ENCODE assay signal across 17 cellular contexts in genomic region chr1:100240013-100240412, GRCh38. TPM values are rescaled to one million over a fixed set of nuclear protein-coding genes. Genes with fewer than 3 reads are reported as not detected.
A peak's percentile ranks its signal among the peaks of the same experiment; 100 is the strongest.
DNase-seq lines count a peak whose midpoint lies in the region; ATAC-seq, FAIRE-seq and TF ChIP-seq lines count a peak whose summit lies in the region.
"Had no signal": no experiment of that assay in that cellular context is flagged by ENCODE, and none has a peak within 500 bp of the region (broad histone marks: within the 10 kb centered on the region; RNA-seq: fewer than 3 reads in every experiment).

No MANE protein-coding gene starts in this region.

- DNase-seq in right lobe of liver, result no peak
- no peak for DNase-seq in HepG2 (ENCODE audit: low spot score)
- peak; percentile 7 for DNase-seq in NCI-H774 (lab: John Stamatoyannopoulos, UW)
- DNase-seq in mesenchymal stem cell, result peak; percentile 29
- no peak for DNase-seq in foreskin fibroblast
- DNase-seq: Calu3; CD8-positive, alpha-beta T cell; MG63; NCI-H1048; NCI-H1436; NCI-H1930; PC-9 had no signal

- POLR2A ChIA-PET in HepG2 (lab: Yijun Ruan, JAX), result interaction anchor here (1.1 kb wide), 1 partner anchor 10 kb away, joined by 4 read pairs; the partner anchor contains the start of gene DBT

- no peak overlapping the region for H2BK12ac ChIP-seq in mesenchymal stem cell (ENCODE audit: low read length in 2 of 2)

- no peak overlapping the region for H2AK5ac ChIP-seq in mesenchymal stem cell (ENCODE audit: low read length, severe bottlenecking)

- no peak overlapping the region for H2BK5ac ChIP-seq in mesenchymal stem cell (ENCODE audit: low read depth, low read length, poor library complexity, severe bottlenecking)

- TF ChIP-seq CTCF in right lobe of liver (IDR thresholded peaks at IDR 0.05), result no peak
- no peak for TF ChIP-seq CTCF in HepG2 (CRISPR knock-in tag; IDR thresholded peaks at IDR 0.05)
- no peak for TF ChIP-seq CTCF in foreskin fibroblast (IDR thresholded peaks at IDR 0.05; ENCODE audit: low read depth, low read length)

- in situ Hi-C loops in HepG2 (cut with HindIII; ENCODE audit: extremely low pct_ligation_motif_present, low pct_unique_long_range_greater_than_20kb), result no loop called here

- peak; percentile 46 to 87 (median 83) for ATAC-seq in right lobe of liver
- ATAC-seq in HepG2, result no peak
- no peak for ATAC-seq in HG03039 (IDR thresholded peaks at IDR 0.05; ENCODE audit: unreplicated experiment)
- ATAC-seq in GM19351 (IDR thresholded peaks at IDR 0.05; ENCODE audit: unreplicated experiment), result no peak
- ATAC-seq: CD8-positive, alpha-beta T cell had no signal

- no peak overlapping the region for H3K9ac ChIP-seq in HepG2 (ENCODE audit: insufficient read depth, low read depth, low read length)
- H3K9ac ChIP-seq in mesenchymal stem cell (ENCODE audit: low read length), result no peak overlapping the region
- H3K9ac ChIP-seq: BLaER1 had no signal

- CTCF ChIA-PET in HepG2 (lab: Yijun Ruan, JAX; ENCODE audit: low intra/inter-chr PET ratio, low total read pairs), result no interaction called here

- H3K4me1 ChIP-seq in right lobe of liver (peaks cover 0 to 13% (median 0%) of the 10 kb centered on the region in 4 donors), HepG2 (ENCODE audit: insufficient read depth, low read length) (no peaks in the 10 kb centered on the region), mesenchymal stem cell (ENCODE audit: control insufficient read depth, insufficient read depth, low read depth, low read length) (no peaks in the 10 kb centered on the region)
- H3K4me1 ChIP-seq: BLaER1, HAP-1 had no signal

- H3K79me1 ChIP-seq in mesenchymal stem cell (replicated peaks; ENCODE audit: low read length, poor library complexity, severe bottlenecking), result peaks cover 20% of the 10 kb centered on the region

- H3K4me2 ChIP-seq in HepG2 (ENCODE audit: low read depth, low read length) (no peak overlapping the region), mesenchymal stem cell (ENCODE audit: low read length, poor library complexity, severe bottlenecking) (no peak overlapping the region)
- H3K4me2 ChIP-seq: BLaER1, PC-9 had no signal

- H3K9me3 ChIP-seq in right lobe of liver (no peaks in the 10 kb centered on the region), HepG2 (ENCODE audit: low read length) (no peaks in the 10 kb centered on the region), mesenchymal stem cell (ENCODE audit: control insufficient read depth, low read length) (no peaks in the 10 kb centered on the region)
- H3K9me3 ChIP-seq: BLaER1, HAP-1, MG63 had no signal

- H3K27me3 ChIP-seq in right lobe of liver, result no peaks in the 10 kb centered on the region
- H3K27me3 ChIP-seq in HepG2 (ENCODE audit: control insufficient read depth in 1 of 2, insufficient read depth in 2 of 2, low read length in 2 of 2), result peaks cover 0 to 1% of the 10 kb centered on the region in 2 experiments; a peak in 1 of 5 replicates
- H3K27me3 ChIP-seq in mesenchymal stem cell (ENCODE audit: control insufficient read depth in 1 of 2, insufficient read depth in 1 of 2, low read length in 2 of 2), result no peaks in the 10 kb centered on the region
- H3K27me3 ChIP-seq: BLaER1, MG63 had no signal

- no peak overlapping the region for H4K91ac ChIP-seq in mesenchymal stem cell (ENCODE audit: low read length)

- H3K4me3 ChIP-seq in right lobe of liver (no peak overlapping the region), HepG2 (replicated peaks in 1 of 3; ENCODE audit: insufficient read depth in 1 of 3, low read depth in 2 of 3, low read length in 3 of 3) (no peak overlapping the region), mesenchymal stem cell (ENCODE audit: insufficient read depth in 1 of 2, low read depth in 1 of 2, low read length in 2 of 2) (no peak overlapping the region), foreskin fibroblast (ENCODE audit: low read depth in 1 of 2, low read length in 2 of 2) (no peak overlapping the region)
- H3K4me3 ChIP-seq: BLaER1, HAP-1, MG63, PC-9 had no signal

- H4K8ac ChIP-seq in mesenchymal stem cell (ENCODE audit: low read length), result no peak overlapping the region

- H3K79me2 ChIP-seq in HepG2 (ENCODE audit: insufficient read depth, low read length), result peaks cover 2% of the 10 kb centered on the region

- TF ChIP-seq POLR2A in right lobe of liver (IDR thresholded peaks at IDR 0.05) (no peak), HepG2 (IDR thresholded peaks at IDR 0.05; ENCODE audit: insufficient read depth in 1 of 2, low read depth in 2 of 2, low read length in 2 of 2) (no peak)

- H3K27ac ChIP-seq in right lobe of liver, result no peak overlapping the region
- H3K27ac ChIP-seq in HepG2 (ENCODE audit: extremely low read length, insufficient read depth, low read length), result no peak overlapping the region
- H3K27ac ChIP-seq in mesenchymal stem cell (ENCODE audit: low read length, poor library complexity, severe bottlenecking), result no peak overlapping the region
- H3K27ac ChIP-seq: BLaER1, HL-60, PC-9 had no signal

- BruUV-seq in HepG2 (replicated peaks; lab: Mats Ljungman, UMichigan), result no TSS peak

- no peak overlapping the region for H3K14ac ChIP-seq in mesenchymal stem cell (ENCODE audit: low read length in 2 of 2)

- intact Hi-C loops in right lobe of liver (cut with DNase I) (no loop called here), HepG2 (cut with micrococcal nuclease; ENCODE audit: unreplicated experiment) (no loop called here)

- TF ChIP-seq RAD21 in HepG2 (CRISPR knock-in tag; IDR thresholded peaks at IDR 0.05), result no peak

- TF ChIP-seq EP300 in HepG2 (IDR thresholded peaks at IDR 0.05; ENCODE audit: low read depth in 2 of 2, low read length in 2 of 2), result no peak
- TF ChIP-seq EP300 in HepG2 (CRISPR knock-in tag; IDR thresholded peaks at IDR 0.05; ENCODE audit: borderline replicate concordance), result no peak

- H2BK15ac ChIP-seq in mesenchymal stem cell (ENCODE audit: low read depth, poor library complexity, severe bottlenecking), result no peak overlapping the region

- H3K23ac ChIP-seq in mesenchymal stem cell (ENCODE audit: low read length in 2 of 2), result no peak overlapping the region

- H2AFZ ChIP-seq in HepG2 (ENCODE audit: low read length), result no peak overlapping the region
- no peak overlapping the region for H2AFZ ChIP-seq in mesenchymal stem cell (ENCODE audit: low read depth, low read length)
- H2AFZ ChIP-seq: PC-9 had no signal

- H3K36me3 ChIP-seq in right lobe of liver, result peaks cover 0 to 5% (median 2%) of the 10 kb centered on the region in 4 donors
- peaks cover 2 to 10% of the 10 kb centered on the region in 2 experiments; a peak in 4 of 5 replicates for H3K36me3 ChIP-seq in HepG2 (replicated peaks in 1 of 2; ENCODE audit: control insufficient read depth in 1 of 2, insufficient read depth in 2 of 2, low read length in 2 of 2)
- peaks cover 12 to 45% of the 10 kb centered on the region in 2 experiments for H3K36me3 ChIP-seq in mesenchymal stem cell (ENCODE audit: control insufficient read depth in 1 of 2, insufficient read depth in 2 of 2, low read depth in 1 of 2, low read length in 2 of 2)

- no peak overlapping the region for H3K18ac ChIP-seq in mesenchymal stem cell (ENCODE audit: low read depth in 1 of 2, low read length in 2 of 2)

- FAIRE-seq in HepG2 (lab: Jason Lieb, UNC), result no peak

- WGBS in right lobe of liver (ENCODE audit: insufficient coverage, low coverage, low lambda C conversion rate, missing lambda C conversion rate), result 75% methylated on average over 1 of the region's 1 CpG
- WGBS in HepG2 (ENCODE audit: low lambda C conversion rate), result 88% methylated on average over 1 of the region's 1 CpG
- WGBS in mesenchymal stem cell, result 100% methylated on average over 1 of the region's 1 CpG

- H3K4ac ChIP-seq in mesenchymal stem cell (ENCODE audit: low read depth in 1 of 2, low read length in 2 of 2), result no peak overlapping the region

- H2BK120ac ChIP-seq in mesenchymal stem cell (ENCODE audit: low read depth, low read length), result no peak overlapping the region

- no peaks in the 10 kb centered on the region for H4K20me1 ChIP-seq in HepG2 (ENCODE audit: insufficient read depth, low read length)

RNA-seq across cellular contexts. Expression of gene DBT, which starts 9.6 kb away (rescaled TPM):
- total RNA-seq in right lobe of liver (10 to 100 TPM in 4 of 6 experiments, 1 to 10 TPM in 2; 5.1 to 32.5 (median 18.2) TPM), HepG2 (2016; rRNA removed; fragmentation: Illumina TruSeq; extraction: Trizol) (10.2 and 15.8 TPM in 2 replicates)
- 1.3 and 1.4 TPM in 2 replicates for total RNA-seq in HepG2 (2016; cell fraction: cytosol; rRNA removed; fragmentation: Illumina TruSeq; extraction: Trizol; ENCODE audit: low read depth)
- 9.3 and 15.0 TPM in 2 replicates for total RNA-seq in HepG2 (2016; cell fraction: insoluble cytoplasmic fraction; rRNA removed; fragmentation: Illumina TruSeq; extraction: Trizol)
- total RNA-seq in HepG2 (2016; cell fraction: membrane; rRNA removed; fragmentation: Illumina TruSeq; extraction: Trizol), result 1.9 and 3.0 TPM in 2 replicates
- total RNA-seq in HepG2 (2016; cell fraction: nucleus; rRNA removed; fragmentation: Illumina TruSeq; extraction: Trizol), result 10.4 and 13.2 TPM in 2 replicates
- polyA plus RNA-seq in HepG2 (2011; rRNA removed), result 3.3 and 4.2 TPM in 2 replicates
- 1.3 and 2.1 TPM in 2 replicates for polyA plus RNA-seq in HepG2 (2011; cell fraction: cytosol; rRNA removed)
- 1.00 and 1.3 TPM in 2 replicates for polyA plus RNA-seq in HepG2 (2011; cell fraction: nucleus; rRNA removed)
- polyA plus RNA-seq in HepG2 (2012), result 5.7 and 8.7 TPM in 2 replicates
- 0.31 and 0.46 TPM in 2 replicates for polyA plus RNA-seq in HepG2 (2016; cell fraction: cytosol; fragmentation: Illumina TruSeq; extraction: Trizol; ENCODE audit: low read depth)
- polyA plus RNA-seq in HepG2 (2016; cell fraction: insoluble cytoplasmic fraction; fragmentation: Illumina TruSeq; extraction: Trizol; ENCODE audit: low read depth), result 6.5 and 7.6 TPM in 2 replicates
- polyA plus RNA-seq in HepG2 (2016; cell fraction: membrane; fragmentation: Illumina TruSeq; extraction: Trizol; ENCODE audit: low read depth), result 1.00 and 1.1 TPM in 2 replicates
- polyA plus RNA-seq in HepG2 (2016; cell fraction: nucleus; fragmentation: Illumina TruSeq; extraction: Trizol; ENCODE audit: insufficient read depth, low read depth), result 5.0 TPM in 2 replicates
- 4.5 and 5.8 TPM in 2 replicates for polyA minus RNA-seq in HepG2 (2011; rRNA and poly(A)+ RNA removed; ENCODE audit: low replicate concordance)
- 2.6 and 2.7 TPM in 2 replicates for polyA minus RNA-seq in HepG2 (2011; cell fraction: cytosol; rRNA and poly(A)+ RNA removed)
- polyA minus RNA-seq in HepG2 (2011; cell fraction: nucleus; rRNA and poly(A)+ RNA removed), result 16.3 and 16.9 TPM in 2 replicates
- polyA plus RNA-seq in mesenchymal stem cell (2013, experiment 1 of 2), result 5.5 TPM
- polyA plus RNA-seq in mesenchymal stem cell (2013, experiment 2 of 2), result 5.6 TPM

RNA-seq across cellular contexts. Expression of gene RTCA, which starts 26.0 kb away (rescaled TPM):
- total RNA-seq in right lobe of liver, result 10 to 100 TPM; 12.5 to 20.1 (median 14.7) TPM
- total RNA-seq in HepG2 (2016; rRNA removed; fragmentation: Illumina TruSeq; extraction: Trizol), result 31.0 and 37.7 TPM in 2 replicates
- 7.0 and 7.1 TPM in 2 replicates for total RNA-seq in HepG2 (2016; cell fraction: cytosol; rRNA removed; fragmentation: Illumina TruSeq; extraction: Trizol; ENCODE audit: low read depth)
- 31.0 and 39.6 TPM in 2 replicates for total RNA-seq in HepG2 (2016; cell fraction: insoluble cytoplasmic fraction; rRNA removed; fragmentation: Illumina TruSeq; extraction: Trizol)
- 21.0 and 21.2 TPM in 2 replicates for total RNA-seq in HepG2 (2016; cell fraction: membrane; rRNA removed; fragmentation: Illumina TruSeq; extraction: Trizol)
- 25.1 and 25.3 TPM in 2 replicates for total RNA-seq in HepG2 (2016; cell fraction: nucleus; rRNA removed; fragmentation: Illumina TruSeq; extraction: Trizol)
- 19.3 and 22.7 TPM in 2 replicates for polyA plus RNA-seq in HepG2 (2011; rRNA removed)
- polyA plus RNA-seq in HepG2 (2011; cell fraction: cytosol; rRNA removed), result 10.1 and 13.4 TPM in 2 replicates
- 7.0 and 9.6 TPM in 2 replicates for polyA plus RNA-seq in HepG2 (2011; cell fraction: nucleus; rRNA removed)
- polyA plus RNA-seq in HepG2 (2012), result 21.3 and 28.6 TPM in 2 replicates
- polyA plus RNA-seq in HepG2 (2016; cell fraction: cytosol; fragmentation: Illumina TruSeq; extraction: Trizol; ENCODE audit: low read depth), result 11.0 and 11.6 TPM in 2 replicates
- 50.8 and 50.9 TPM in 2 replicates for polyA plus RNA-seq in HepG2 (2016; cell fraction: insoluble cytoplasmic fraction; fragmentation: Illumina TruSeq; extraction: Trizol; ENCODE audit: low read depth)
- polyA plus RNA-seq in HepG2 (2016; cell fraction: membrane; fragmentation: Illumina TruSeq; extraction: Trizol; ENCODE audit: low read depth), result 21.7 and 22.9 TPM in 2 replicates
- polyA plus RNA-seq in HepG2 (2016; cell fraction: nucleus; fragmentation: Illumina TruSeq; extraction: Trizol; ENCODE audit: insufficient read depth, low read depth), result 30.3 and 32.0 TPM in 2 replicates
- 8.7 and 11.8 TPM in 2 replicates for polyA minus RNA-seq in HepG2 (2011; rRNA and poly(A)+ RNA removed; ENCODE audit: low replicate concordance)
- 11.2 and 11.9 TPM in 2 replicates for polyA minus RNA-seq in HepG2 (2011; cell fraction: cytosol; rRNA and poly(A)+ RNA removed)
- polyA minus RNA-seq in HepG2 (2011; cell fraction: nucleus; rRNA and poly(A)+ RNA removed), result 31.8 TPM in 2 replicates
- polyA plus RNA-seq in mesenchymal stem cell (2013, experiment 1 of 2), result 50.0 TPM
- 49.3 TPM for polyA plus RNA-seq in mesenchymal stem cell (2013, experiment 2 of 2)

Comparison
In these comparisons a context has a peak if more than half of its experiments do, and no peak if none do; other contexts are left out.
1. ATAC-seq: peak in right lobe of liver (4 of 4); none in HepG2 (single experiment), HG03039 (single experiment) and GM19351 (single experiment).
2. DNase-seq: peak in NCI-H774 (single experiment) and mesenchymal stem cell (single experiment); none in right lobe of liver (0 of 3), HepG2 (single experiment) and foreskin fibroblast (0 of 2).